1 cellular context compared by ENCODE assay signal in genomic region chr18:59200787-59201186, GRCh38.
TF ChIP-seq lines count a peak whose summit lies in the region.

No MANE protein-coding gene starts in this region.

TF ChIP-seq in H1, 55 proteins besides CTCF, POLR2A, EP300 and RAD21 (continued from another document):
- TF ChIP-seq KDM4A (IDR thresholded peaks at IDR 0.05; ENCODE audit: low read depth, low read length, severe bottlenecking) (no peak), YY1 (IDR thresholded peaks at IDR 0.05; ENCODE audit: low read depth, low read length) (no peak), SRF (IDR thresholded peaks at IDR 0.05; ENCODE audit: low read depth, low read length) (no peak), TBP (IDR thresholded peaks at IDR 0.05; ENCODE audit: low read depth, low read length) (no peak), MAFK (IDR thresholded peaks at IDR 0.05; ENCODE audit: low read depth, low read length) (no peak)
TF ChIP-seq in H1: peak in this region for 0.
